18 cellular contexts compared by ENCODE assay signal in the genomic region with DNA sequence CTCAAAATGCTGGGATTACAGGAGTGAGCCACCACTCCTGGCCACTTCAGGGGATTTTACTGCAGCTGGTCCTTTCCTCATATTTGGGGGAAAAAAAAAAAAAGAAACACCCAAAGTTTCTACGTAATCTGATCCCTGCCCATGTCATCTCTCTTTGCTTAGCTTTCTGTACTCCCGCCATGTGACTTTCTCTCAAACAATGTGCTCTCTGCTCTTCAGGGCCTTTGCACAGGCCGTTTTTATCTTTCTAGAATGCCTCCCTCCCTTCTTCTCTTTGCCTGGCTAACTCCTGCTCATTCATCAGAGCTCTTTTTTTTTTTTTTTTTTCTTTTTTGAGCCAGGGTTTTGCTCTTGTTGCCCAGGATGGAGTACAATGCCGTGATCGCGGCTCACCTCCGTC. TPM values are rescaled to one million over a fixed set of nuclear protein-coding genes. Genes with fewer than 3 reads are reported as not detected.
DNase-seq lines count a peak whose midpoint lies in the region; ATAC-seq and TF ChIP-seq lines count a peak whose summit lies in the region.
"Had no signal": no experiment of that assay in that cellular context is flagged by ENCODE, and none has a peak within 500 bp of the region (broad histone marks: within the 10 kb centered on the region; RNA-seq: fewer than 3 reads in every experiment).

No MANE protein-coding gene starts in this region.

- H3K4me3 Mint-ChIP-seq in GM23338 (no peak overlapping the region), nephron (peak overlapping the region; percentile 1 to 16 (median 12))
- H3K4me3 Mint-ChIP-seq in activated T-cell treated with anti-CD3 and anti-CD28 coated beads, Interleukin-2, amount 50 U/mL, for 24 hours: no peak overlapping the region
- H3K4me3 Mint-ChIP-seq in CD4-positive, alpha-beta memory T cell: peak overlapping the region in 1 of 8 donors; percentile 22
- H3K4me3 Mint-ChIP-seq: H9 had no signal

- H2AFZ ChIP-seq in GM23338 (0 out of 2 replicates have a peak overlapping the region, but pooled peaks have one; percentile 38), IMR-90 (replicated peaks; ENCODE audit: low read length, poor library complexity) (peak overlapping the region; percentile 33)

- H3K14ac ChIP-seq in IMR-90 (replicated peaks; ENCODE audit: low read depth, low read length): no peak overlapping the region

- CTCF ChIA-PET in IMR-90 (lab: Yijun Ruan, JAX): no interaction called here
- CTCF ChIA-PET in CD4-positive, alpha-beta memory T cell (lab: Charles Lee; ENCODE audit: partially characterized antibody): interaction anchor here (1.3 kb wide), 1 partner anchor 10 kb away, joined by 3 read pairs; no protein-coding TSS in a partner anchor

- H3K9ac ChIP-seq in IMR-90 (ENCODE audit: low read depth, low read length): no peak overlapping the region

- H3K4ac ChIP-seq in IMR-90 (ENCODE audit: low read depth, low read length): no peak overlapping the region

- no peak for TF ChIP-seq RAD21 in IMR-90 (IDR thresholded peaks at IDR 0.05; ENCODE audit: low read length)

- no peak overlapping the region for H2BK20ac ChIP-seq in IMR-90 (ENCODE audit: low read depth, low read length)

- 77% methylated on average over 2 of the region's 7 CpGs; no CpG with 5 or more reads in 1 of the 2 experiments for WGBS in IMR-90 (ENCODE audit: extremely low coverage in 2 of 2, insufficient read length in 1 of 2), 2 experiments

- H3K27me3 Mint-ChIP-seq in GM23338 (ENCODE audit: insufficient read depth, low read depth, poor library complexity) (peaks cover 7% of the 10 kb centered on the region), nephron (ENCODE audit: low read depth) (peaks cover 6% of the 10 kb centered on the region)
- no peaks in the 10 kb centered on the region for H3K27me3 Mint-ChIP-seq in activated T-cell treated with anti-CD3 and anti-CD28 coated beads, Interleukin-2, amount 50 U/mL, for 24 hours
- no peaks in the 10 kb centered on the region for H3K27me3 Mint-ChIP-seq in CD4-positive, alpha-beta memory T cell

- H3K56ac ChIP-seq in IMR-90 (ENCODE audit: extremely low read depth, insufficient read depth, low read length): no peak overlapping the region

- in situ Hi-C loops in IMR-90 (cut with MboI; ENCODE audit: low sequenced_read_pairs): no loop called here

- H2AK5ac ChIP-seq in IMR-90 (ENCODE audit: low read depth, low read length): no peak overlapping the region

- H3K9me2 ChIP-seq in GM23338 (ENCODE audit: insufficient read depth): no peaks in the 10 kb centered on the region

- no peak for DNase-seq in GM23338 (ENCODE audit: low spot score)
- DNase-seq in IMR-90: no peak
- no peak for DNase-seq in activated T-cell treated with anti-CD3 and anti-CD28 coated beads, Interleukin-2, amount 50 U/mL, for 24 hours
- no peak for DNase-seq in CD4-positive, alpha-beta memory T cell
- DNase-seq: ACHN; BE2C; C1 segment of cervical spinal cord; CD4-positive, CD25-positive, alpha-beta regulatory T cell; DMS153; DND-41; EL; H9; Karpas-422; KBM-7 had no signal

- H3K79me2 ChIP-seq in GM23338 (replicated peaks; ENCODE audit: insufficient read depth): no peaks in the 10 kb centered on the region

- intact Hi-C loops in IMR-90 (cut with micrococcal nuclease): no loop called here
- intact Hi-C loops in CD4-positive, alpha-beta memory T cell (cut with micrococcal nuclease): loop anchor here (10.0 kb wide), 2 partner anchors 214 to 836 kb away; a partner anchor contains a TSS

- H4K20me1 ChIP-seq in GM23338 (replicated peaks; ENCODE audit: insufficient read depth) (no peaks in the 10 kb centered on the region), IMR-90 (ENCODE audit: insufficient read depth, low read length) (no peaks in the 10 kb centered on the region)

- no peak for ATAC-seq in GM23338
- ATAC-seq in IMR-90 (ENCODE audit: low read depth): no peak
- ATAC-seq: GM12878 had no signal

- H3K36me3 Mint-ChIP-seq in GM23338 (ENCODE audit: low read depth) (no peaks in the 10 kb centered on the region; the same call in 2 of the 3 replicates), nephron (ENCODE audit: low read depth) (no peaks in the 10 kb centered on the region)
- H3K36me3 Mint-ChIP-seq in activated T-cell treated with anti-CD3 and anti-CD28 coated beads, Interleukin-2, amount 50 U/mL, for 24 hours (ENCODE audit: low read depth): peaks cover 2% of the 10 kb centered on the region
- peaks cover 0 to 3% of the 10 kb centered on the region in 2 donors for H3K36me3 Mint-ChIP-seq in CD4-positive, alpha-beta memory T cell
- H3K36me3 Mint-ChIP-seq: CD4-positive, CD25-positive, alpha-beta regulatory T cell had no signal

- BruUV-seq in IMR-90 (replicated peaks; lab: Mats Ljungman, UMichigan): no TSS peak

- no peak overlapping the region for H3K4me2 ChIP-seq in GM23338
- no peak overlapping the region for H3K4me2 ChIP-seq in IMR-90 (ENCODE audit: low read depth, low read length)

- no peak for TF ChIP-seq POLR2A in IMR-90 (IDR thresholded peaks at IDR 0.05; ENCODE audit: low read depth, low read length)

- H2BK15ac ChIP-seq in IMR-90 (ENCODE audit: low read depth, low read length): no peak overlapping the region

- no peak overlapping the region for H3K18ac ChIP-seq in IMR-90 (ENCODE audit: low read depth, low read length)

- H3K4me3 ChIP-seq in GM23338: no peak overlapping the region
- no peak overlapping the region for H3K4me3 ChIP-seq in IMR-90 (ENCODE audit: insufficient read depth, low read depth, low read length)
- no peak overlapping the region for H3K4me3 ChIP-seq in CD4-positive, alpha-beta memory T cell (ENCODE audit: low read length in 2 of 2)
- H3K4me3 ChIP-seq: GM12878 had no signal

- H2BK120ac ChIP-seq in IMR-90 (ENCODE audit: low read depth, low read length): no peak overlapping the region

- no peak overlapping the region for H4K91ac ChIP-seq in IMR-90 (ENCODE audit: insufficient read depth, low read depth, low read length)

- H3K9me3 Mint-ChIP-seq in GM23338 (no peaks in the 10 kb centered on the region), nephron (no peaks in the 10 kb centered on the region)
- no peaks in the 10 kb centered on the region for H3K9me3 Mint-ChIP-seq in activated T-cell treated with anti-CD3 and anti-CD28 coated beads, Interleukin-2, amount 50 U/mL, for 24 hours
- no peaks in the 10 kb centered on the region for H3K9me3 Mint-ChIP-seq in CD4-positive, alpha-beta memory T cell
- H3K9me3 Mint-ChIP-seq: H9 had no signal

- no peak overlapping the region for H3K23ac ChIP-seq in IMR-90 (ENCODE audit: low read depth, low read length)

- H3K27ac Mint-ChIP-seq in GM23338 (no peak overlapping the region), nephron (no peak overlapping the region)
- H3K27ac Mint-ChIP-seq in activated T-cell treated with anti-CD3 and anti-CD28 coated beads, Interleukin-2, amount 50 U/mL, for 24 hours: no peak overlapping the region
- H3K27ac Mint-ChIP-seq in CD4-positive, alpha-beta memory T cell: peak overlapping the region in 1 of 7 donors; percentile 65
- H3K27ac Mint-ChIP-seq: CD4-positive, CD25-positive, alpha-beta regulatory T cell; H9 had no signal

- dilution Hi-C loops in IMR-90 (cut with HindIII; ENCODE audit: low sequenced_read_pairs, unreplicated experiment): no loop called here

- no peak overlapping the region for H2BK5ac ChIP-seq in IMR-90 (ENCODE audit: low read depth, low read length, poor library complexity, severe bottlenecking)

- H3K27me3 ChIP-seq in GM23338 (ENCODE audit: insufficient read depth): no peaks in the 10 kb centered on the region
- H3K27me3 ChIP-seq in IMR-90 (ENCODE audit: control insufficient read depth, insufficient read depth, low read length): no peaks in the 10 kb centered on the region
- H3K27me3 ChIP-seq in CD4-positive, alpha-beta memory T cell (ENCODE audit: insufficient read depth, low read length): no peaks in the 10 kb centered on the region
- H3K27me3 ChIP-seq: BE2C had no signal

- H3K9me3 ChIP-seq in IMR-90 (ENCODE audit: control insufficient read depth, insufficient read depth, low read length): no peaks in the 10 kb centered on the region
- no peaks in the 10 kb centered on the region for H3K9me3 ChIP-seq in CD4-positive, alpha-beta memory T cell (ENCODE audit: control insufficient read depth in 1 of 2, low read length in 2 of 2)
- H3K9me3 ChIP-seq: BE2C had no signal

- POLR2A ChIA-PET in IMR-90 (lab: Charles Lee; ENCODE audit: unreplicated experiment): no interaction called here
- POLR2A ChIA-PET in CD4-positive, alpha-beta memory T cell (lab: Charles Lee; ENCODE audit: partially characterized antibody): interaction anchor here (0.6 to 0.7 kb wide), 2 partner anchors 13 to 93 kb away, joined by 4 read pairs; a partner anchor contains a TSS

- peaks cover 4% of the 10 kb centered on the region for H3K9me1 ChIP-seq in IMR-90 (ENCODE audit: insufficient read depth, low read length)

- H3K4me1 Mint-ChIP-seq in GM23338 (peaks cover 3% of the 10 kb centered on the region; the same call in 1 of the 3 replicates), nephron (peaks cover 14% of the 10 kb centered on the region)
- H3K4me1 Mint-ChIP-seq in activated T-cell treated with anti-CD3 and anti-CD28 coated beads, Interleukin-2, amount 50 U/mL, for 24 hours (ENCODE audit: low read depth): peaks cover 9% of the 10 kb centered on the region
- H3K4me1 Mint-ChIP-seq in CD4-positive, alpha-beta memory T cell: peaks cover 2 to 11% (median 9%) of the 10 kb centered on the region in 4 donors

- 0 out of 4 replicates have a peak, but pooled peaks cover 0 to 4% of the 10 kb centered on the region in 2 experiments for H3K79me1 ChIP-seq in IMR-90 (ENCODE audit: low read depth in 1 of 2, low read length in 2 of 2)

- H3F3A ChIP-seq in GM23338 (replicated peaks; ENCODE audit: low read depth): no peaks in the 10 kb centered on the region

- TF ChIP-seq CTCF in GM23338 (conservative IDR thresholded peaks at IDR 0.05; ENCODE audit: low read depth in 2 of 2) (no peak), IMR-90 (conservative IDR thresholded peaks at IDR 0.05; ENCODE audit: low read depth, low read length) (no peak), nephron (IDR thresholded peaks at IDR 0.05; ENCODE audit: unreplicated experiment in 3 of 3) (no peak)

- H3K27ac ChIP-seq in GM23338 (ENCODE audit: low read depth) (no peak overlapping the region), IMR-90 (ENCODE audit: insufficient read depth, low read length) (no peak overlapping the region)
- no peak overlapping the region for H3K27ac ChIP-seq in CD4-positive, alpha-beta memory T cell (ENCODE audit: low read depth, low read length)

- no peak overlapping the region for H4K5ac ChIP-seq in IMR-90 (ENCODE audit: low read depth, low read length)

- no peak overlapping the region for H2AK9ac ChIP-seq in IMR-90 (replicated peaks; ENCODE audit: low read depth, low read length, poor library complexity)

- H3K4me1 ChIP-seq in GM23338 (ENCODE audit: insufficient read depth) (peaks cover 4% of the 10 kb centered on the region; the same call in 1 of the 2 replicates), IMR-90 (ENCODE audit: control insufficient read depth, insufficient read depth, low read length) (peaks cover 1% of the 10 kb centered on the region; the same call in 1 of the 2 replicates)
- peaks cover 6% of the 10 kb centered on the region for H3K4me1 ChIP-seq in CD4-positive, alpha-beta memory T cell (ENCODE audit: insufficient read depth, low read length)

- H4K8ac ChIP-seq in IMR-90 (ENCODE audit: low read depth in 2 of 2, low read length in 2 of 2): no peak overlapping the region

- H3K36me3 ChIP-seq in GM23338 (ENCODE audit: insufficient read depth) (no peaks in the 10 kb centered on the region), IMR-90 (ENCODE audit: control insufficient read depth, insufficient read depth, low read length) (no peaks in the 10 kb centered on the region)
- no peaks in the 10 kb centered on the region for H3K36me3 ChIP-seq in CD4-positive, alpha-beta memory T cell (ENCODE audit: insufficient read depth, low read length)
- H3K36me3 ChIP-seq: BE2C had no signal

RNA-seq across cellular contexts. Expression of a gene that starts 4.9 kb away (rescaled TPM):
- total RNA-seq in GM23338 (2014; rRNA removed; shearing (Covaris generic)): 71.1 and 86.9 TPM in 2 replicates
- polyA plus RNA-seq in GM23338 (2016; fragmentation: Nextera tagmentation; extraction: Ambion mirVana) (16.9 TPM in 2 replicates), IMR-90 (2012; rRNA removed) (47.0 and 50.0 TPM in 2 replicates)
- 61.3 and 71.4 TPM in 2 replicates for total RNA-seq in IMR-90 (2012; rRNA removed)
- 21.2 and 58.0 TPM in 2 replicates for polyA plus RNA-seq in IMR-90 (2012; cell fraction: cytosol; rRNA removed)
- polyA plus RNA-seq in IMR-90 (2012; cell fraction: nucleus; rRNA removed; ENCODE audit: low replicate concordance): 87.7 and 169 TPM in 2 replicates
- total RNA-seq in CD4-positive, alpha-beta memory T cell: 10 to 100 TPM; 71.4 to 74.2 TPM
- 10 to 100 TPM; 12.8 to 34.2 TPM for polyA plus RNA-seq in CD4-positive, alpha-beta memory T cell

RNA-seq across cellular contexts. Expression of a gene that starts 13.3 kb away (rescaled TPM):
- 17.0 and 19.0 TPM in 2 replicates for total RNA-seq in GM23338 (2014; rRNA removed; shearing (Covaris generic))
- polyA plus RNA-seq in GM23338 (2016; fragmentation: Nextera tagmentation; extraction: Ambion mirVana): 9.3 TPM in 2 replicates
- total RNA-seq in IMR-90 (2012; rRNA removed): 2.8 and 3.2 TPM in 2 replicates
- polyA plus RNA-seq in IMR-90 (2012; rRNA removed): 4.0 and 4.4 TPM in 2 replicates
- 1.8 TPM in 2 replicates for polyA plus RNA-seq in IMR-90 (2012; cell fraction: cytosol; rRNA removed)
- 6.9 and 8.0 TPM in 2 replicates for polyA plus RNA-seq in IMR-90 (2012; cell fraction: nucleus; rRNA removed; ENCODE audit: low replicate concordance)
- under 1 TPM; 0.36 to 0.64 TPM for total RNA-seq in CD4-positive, alpha-beta memory T cell
- under 1 TPM; 0.25 to 0.43 TPM for polyA plus RNA-seq in CD4-positive, alpha-beta memory T cell

RNA-seq across cellular contexts. Expression of a gene that starts 42.1 kb away (rescaled TPM):
- not detected in 2 replicates for total RNA-seq in GM23338 (2014; rRNA removed; shearing (Covaris generic))
- polyA plus RNA-seq in GM23338 (2016; fragmentation: Nextera tagmentation; extraction: Ambion mirVana): 0.21 and 0.47 TPM in 2 replicates
- total RNA-seq in IMR-90 (2012; rRNA removed): not detected in 2 replicates
- polyA plus RNA-seq in IMR-90 (2012; rRNA removed): 0.05 and 0.06 TPM in 2 replicates
- 0.04 and 0.13 TPM in 2 replicates for polyA plus RNA-seq in IMR-90 (2012; cell fraction: cytosol; rRNA removed)
- polyA plus RNA-seq in IMR-90 (2012; cell fraction: nucleus; rRNA removed; ENCODE audit: low replicate concordance): 0.15 and 0.34 TPM in 2 replicates
- not detected for total RNA-seq in CD4-positive, alpha-beta memory T cell
- under 1 TPM in 1 of 2 donors, not detected in 1; 0.14 TPM for polyA plus RNA-seq in CD4-positive, alpha-beta memory T cell
- total RNA-seq: CD4-positive, CD25-positive, alpha-beta regulatory T cell; G401; H1 had no signal

RNA-seq across cellular contexts. Expression of a gene that starts 57.8 kb away (rescaled TPM):
- 110 and 112 TPM in 2 replicates for total RNA-seq in GM23338 (2014; rRNA removed; shearing (Covaris generic))
- polyA plus RNA-seq in GM23338 (2016; fragmentation: Nextera tagmentation; extraction: Ambion mirVana) (143 and 154 TPM in 2 replicates), IMR-90 (2012; rRNA removed) (107 and 127 TPM in 2 replicates)
- total RNA-seq in IMR-90 (2012; rRNA removed): 19.4 and 20.4 TPM in 2 replicates
- polyA plus RNA-seq in IMR-90 (2012; cell fraction: cytosol; rRNA removed): 87.5 and 210 TPM in 2 replicates
- polyA plus RNA-seq in IMR-90 (2012; cell fraction: nucleus; rRNA removed; ENCODE audit: low replicate concordance): 49.2 and 86.8 TPM in 2 replicates
- total RNA-seq in CD4-positive, alpha-beta memory T cell: 10 to 100 TPM; 10.6 to 11.8 TPM
- 10 to 100 TPM; 15.6 to 17.9 TPM for polyA plus RNA-seq in CD4-positive, alpha-beta memory T cell

RNA-seq across cellular contexts. Expression of a gene that starts 58.4 kb away (rescaled TPM):
- 15.9 and 20.8 TPM in 2 replicates for total RNA-seq in GM23338 (2014; rRNA removed; shearing (Covaris generic))
- polyA plus RNA-seq in GM23338 (2016; fragmentation: Nextera tagmentation; extraction: Ambion mirVana) (16.5 and 17.0 TPM in 2 replicates), IMR-90 (2012; rRNA removed) (42.5 and 43.6 TPM in 2 replicates)
- 16.5 and 17.8 TPM in 2 replicates for total RNA-seq in IMR-90 (2012; rRNA removed)
- polyA plus RNA-seq in IMR-90 (2012; cell fraction: cytosol; rRNA removed): 20.7 and 37.7 TPM in 2 replicates
- polyA plus RNA-seq in IMR-90 (2012; cell fraction: nucleus; rRNA removed; ENCODE audit: low replicate concordance): 191 and 195 TPM in 2 replicates
- total RNA-seq in CD4-positive, alpha-beta memory T cell: 10 to 100 TPM; 45.4 to 47.9 TPM
- polyA plus RNA-seq in CD4-positive, alpha-beta memory T cell: 10 to 100 TPM; 35.3 TPM

Comparison
In these comparisons a context has a peak if more than half of its experiments do, and no peak if none do; other contexts are left out.
1. H3K4me3 Mint-ChIP-seq: peak in nephron (3 of 3); none in GM23338 (single experiment) and activated T-cell treated with anti-CD3 and anti-CD28 coated beads, Interleukin-2, amount 50 U/mL, for 24 hours (single experiment).